ENCODE assay signal across 9 cellular contexts in the genomic region with DNA sequence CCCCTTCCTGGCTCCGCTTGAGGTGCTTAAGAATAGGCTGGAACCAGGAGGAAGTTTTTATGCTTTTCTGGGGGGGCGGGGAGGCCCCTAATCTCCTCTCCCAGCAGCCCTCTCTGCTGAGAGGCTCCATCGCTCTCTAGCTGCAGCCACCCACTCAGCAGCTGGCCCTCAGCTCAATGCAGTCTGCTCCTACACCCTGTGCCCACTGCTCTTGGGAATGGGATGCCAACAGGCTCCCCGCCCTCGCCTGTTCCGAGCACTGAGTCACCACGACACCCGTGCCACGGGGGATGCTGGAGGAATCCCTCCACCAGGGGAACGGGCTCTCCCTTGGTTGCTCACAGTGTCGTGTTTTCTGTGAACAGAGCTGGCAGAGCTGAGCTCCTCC. TPM values are rescaled to one million over a fixed set of nuclear protein-coding genes. Genes with fewer than 3 reads are reported as not detected.
DNase-seq lines count a peak whose midpoint lies in the region; ATAC-seq and TF ChIP-seq lines count a peak whose summit lies in the region.
"Had no signal": no experiment of that assay in that cellular context is flagged by ENCODE, and none has a peak within 500 bp of the region (broad histone marks: within the 10 kb centered on the region; RNA-seq: fewer than 3 reads in every experiment).

No MANE protein-coding gene starts in this region.

- H3K4me3 Mint-ChIP-seq in activated naive CD4-positive, alpha-beta T cell treated with anti-CD3 and anti-CD28 coated beads for 36 hours, result no peak overlapping the region
- H3K4me3 Mint-ChIP-seq in activated naive CD8-positive, alpha-beta T cell, result peak overlapping the region; percentile 87

- TF ChIP-seq CTCF in upper lobe of right lung (IDR thresholded peaks at IDR 0.05), result no peak

- H3K4me1 Mint-ChIP-seq in activated naive CD4-positive, alpha-beta T cell treated with anti-CD3 and anti-CD28 coated beads for 36 hours (ENCODE audit: low read depth), result peaks cover 66% of the 10 kb centered on the region
- H3K4me1 Mint-ChIP-seq in activated naive CD8-positive, alpha-beta T cell (ENCODE audit: low read depth), result peaks cover 87% of the 10 kb centered on the region

- H3K27ac Mint-ChIP-seq in activated naive CD4-positive, alpha-beta T cell treated with anti-CD3 and anti-CD28 coated beads for 36 hours, result no peak overlapping the region
- peak overlapping the region; percentile 87 for H3K27ac Mint-ChIP-seq in activated naive CD8-positive, alpha-beta T cell

- no peaks in the 10 kb centered on the region for H3K9me3 ChIP-seq in upper lobe of right lung

- H3K4me1 ChIP-seq in upper lobe of right lung, result peaks cover 71% of the 10 kb centered on the region

- H3K27me3 ChIP-seq in upper lobe of right lung, result no peaks in the 10 kb centered on the region

- peak overlapping the region; percentile 86 for H3K27ac ChIP-seq in upper lobe of right lung

- H3K9me3 Mint-ChIP-seq in activated naive CD4-positive, alpha-beta T cell treated with anti-CD3 and anti-CD28 coated beads for 36 hours, result no peaks in the 10 kb centered on the region
- H3K9me3 Mint-ChIP-seq in activated naive CD8-positive, alpha-beta T cell (ENCODE audit: low read depth), result no peaks in the 10 kb centered on the region

- peaks cover 3% of the 10 kb centered on the region for H3K36me3 Mint-ChIP-seq in activated naive CD4-positive, alpha-beta T cell treated with anti-CD3 and anti-CD28 coated beads for 36 hours (ENCODE audit: low read depth)
- no peaks in the 10 kb centered on the region for H3K36me3 Mint-ChIP-seq in activated naive CD8-positive, alpha-beta T cell

- ATAC-seq in upper lobe of right lung, result no peak

- no peaks in the 10 kb centered on the region for H3K36me3 ChIP-seq in upper lobe of right lung

- H3K4me3 ChIP-seq in upper lobe of right lung, result peak overlapping the region; percentile 81

- intact Hi-C loops in activated naive CD4-positive, alpha-beta T cell treated with anti-CD3 and anti-CD28 coated beads for 36 hours (cut with micrococcal nuclease), result loop anchor here (1.0 kb wide), 1 partner anchor 51 kb away; no protein-coding TSS in a partner anchor
- intact Hi-C loops in upper lobe of right lung (cut with DNase I), result no loop called here

- H3K27me3 Mint-ChIP-seq in activated naive CD4-positive, alpha-beta T cell treated with anti-CD3 and anti-CD28 coated beads for 36 hours (ENCODE audit: low read depth), result no peaks in the 10 kb centered on the region
- H3K27me3 Mint-ChIP-seq in activated naive CD8-positive, alpha-beta T cell, result no peaks in the 10 kb centered on the region

- DNase-seq in activated naive CD4-positive, alpha-beta T cell treated with anti-CD3 and anti-CD28 coated beads for 36 hours, result peak; percentile 22
- DNase-seq in activated naive CD4-positive, alpha-beta T cell (lab: John Stamatoyannopoulos, UW), result no peak
- peak; percentile 82 for DNase-seq in middle frontal gyrus (ENCODE audit: extremely low spot score, low spot score)
- no peak for DNase-seq in upper lobe of right lung
- DNase-seq in stimulated activated CD4-positive, alpha-beta T cell treated with anti-CD3 and anti-CD28 coated beads, Interleukin-4, amount 100 ng/mL, for 1 hour, result no peak
- DNase-seq in stimulated activated CD8-positive, alpha-beta memory T cell treated with anti-CD3 and anti-CD28 coated beads, Interleukin-4, amount 100 ng/mL, for 48 hours, result no peak
- DNase-seq in HUDEP-2 (lab: John Stamatoyannopoulos, UW; ENCODE audit: unreplicated experiment in 76 of 76), result no peak
- DNase-seq: MV-4-11 had no signal

- CTCF ChIA-PET in activated naive CD4-positive, alpha-beta T cell treated with anti-CD3 and anti-CD28 coated beads for 36 hours (lab: Charles Lee), result interaction anchor here (0.7 to 6.2 kb wide), 8 partner anchors 17 to 149 kb away, joined by 3 to 42 read pairs (median 3); partner anchors contain the start of gene SUSD2

RNA-seq across cellular contexts. Expression of gene SUSD2, which starts 23.5 kb away (rescaled TPM):
- under 1 TPM; 0.21 to 0.22 TPM for total RNA-seq in activated naive CD4-positive, alpha-beta T cell treated with anti-CD3 and anti-CD28 coated beads for 36 hours
- total RNA-seq in upper lobe of right lung, result 277 TPM

Comparison
In these comparisons a context has a peak if more than half of its experiments do, and no peak if none do; other contexts are left out.
1. DNase-seq: peak in activated naive CD4-positive, alpha-beta T cell treated with anti-CD3 and anti-CD28 coated beads for 36 hours (single experiment) and middle frontal gyrus (single experiment); none in activated naive CD4-positive, alpha-beta T cell (0 of 4), upper lobe of right lung (single experiment), stimulated activated CD4-positive, alpha-beta T cell treated with anti-CD3 and anti-CD28 coated beads, Interleukin-4, amount 100 ng/mL, for 1 hour (single experiment), stimulated activated CD8-positive, alpha-beta memory T cell treated with anti-CD3 and anti-CD28 coated beads, Interleukin-4, amount 100 ng/mL, for 48 hours (single experiment) and HUDEP-2 (0 of 76).
2. RNA of gene SUSD2, which starts 23.5 kb away (total RNA-seq): 277 TPM in upper lobe of right lung (single experiment); 0.21 to 0.22 TPM in activated naive CD4-positive, alpha-beta T cell treated with anti-CD3 and anti-CD28 coated beads for 36 hours; every median in the first group is over 100 times any median in the second.